Comparison of ENCODE assay signal across 21 cellular contexts in the genomic region with DNA sequence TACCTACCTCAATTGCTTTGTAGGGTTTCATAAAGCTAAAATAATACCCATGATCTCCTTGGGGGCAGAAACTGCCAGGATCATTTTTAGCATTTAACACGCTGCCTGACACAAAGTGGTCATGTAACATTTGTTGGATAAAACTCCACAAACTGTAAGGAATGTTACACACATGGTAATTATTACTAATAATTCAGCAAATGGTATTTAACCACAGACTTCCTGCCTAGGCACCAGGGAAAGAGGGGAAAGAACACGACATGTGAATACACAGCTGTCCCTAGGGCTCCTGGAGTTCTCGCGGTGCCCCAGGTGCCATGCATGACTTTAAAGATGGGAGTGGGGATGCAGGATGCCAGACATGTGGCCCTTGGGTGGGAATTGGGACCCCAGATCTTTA. TPM values are rescaled to one million over a fixed set of nuclear protein-coding genes. Genes with fewer than 3 reads are reported as not detected.
DNase-seq lines count a peak whose midpoint lies in the region; ATAC-seq and TF ChIP-seq lines count a peak whose summit lies in the region.
"Had no signal": no experiment of that assay in that cellular context is flagged by ENCODE, and none has a peak within 500 bp of the region (broad histone marks: within the 10 kb centered on the region; RNA-seq: fewer than 3 reads in every experiment).

No MANE protein-coding gene starts in this region.

- peaks cover 25% of the 10 kb centered on the region for H3K79me1 ChIP-seq in mesenchymal stem cell (replicated peaks; ENCODE audit: low read length, poor library complexity, severe bottlenecking)

- no peaks in the 10 kb centered on the region for H4K20me1 ChIP-seq in mammary epithelial cell (ENCODE audit: insufficient read depth, low read length)

- H3K27me3 Mint-ChIP-seq in stimulated activated naive CD8-positive, alpha-beta T cell treated with anti-CD3 and anti-CD28 coated beads, Interleukin-15, Interleukin-2, amounts not matched to agents 100 ng/mL and 50 ng/mL, for 24 hours: peaks cover 7% of the 10 kb centered on the region
- H3K27me3 Mint-ChIP-seq in stimulated activated naive CD8-positive, alpha-beta T cell treated with anti-CD3 and anti-CD28 coated beads, Interleukin-15, amount 100 ng/mL, for 72 hours: peaks cover 32% of the 10 kb centered on the region
- peaks cover 3 to 4% of the 10 kb centered on the region in 2 donors for H3K27me3 Mint-ChIP-seq in stimulated activated naive B cell treated with anti-CD40 and anti-IgM and Interleukin-4, amounts not matched to agents 10 μg/mL and 1 μg/mL and 100 μg/mL, for 72 hours
- H3K27me3 Mint-ChIP-seq: activated CD4-positive, alpha-beta T cell treated with anti-CD3 and anti-CD28 coated beads for 36 hours had no signal

- H2BK12ac ChIP-seq in mesenchymal stem cell (ENCODE audit: low read length in 2 of 2): peak overlapping the region in 1 of 2 experiments; percentile 8

- no peak overlapping the region for H2BK120ac ChIP-seq in mesenchymal stem cell (ENCODE audit: low read depth, low read length)

- peak overlapping the region; percentile 28 for H2AK5ac ChIP-seq in mesenchymal stem cell (ENCODE audit: low read length, severe bottlenecking)

- CTCF ChIA-PET in mammary epithelial cell (lab: Charles Lee; ENCODE audit: low non-redundant PET): no interaction called here

- TF ChIP-seq POLR2A in transverse colon (IDR thresholded peaks at IDR 0.05): no peak

- no peaks in the 10 kb centered on the region for H3K27me3 ChIP-seq in mammary epithelial cell (ENCODE audit: insufficient read depth, low read length)
- no peaks in the 10 kb centered on the region for H3K27me3 ChIP-seq in mesenchymal stem cell (ENCODE audit: control insufficient read depth in 1 of 2, insufficient read depth in 1 of 2, low read length in 2 of 2)
- H3K27me3 ChIP-seq in transverse colon: no peaks in the 10 kb centered on the region
- H3K27me3 ChIP-seq: uterus had no signal

- H2BK15ac ChIP-seq in mesenchymal stem cell (ENCODE audit: low read depth, poor library complexity, severe bottlenecking): no peak overlapping the region

- H3K4me1 Mint-ChIP-seq in stimulated activated naive CD8-positive, alpha-beta T cell treated with anti-CD3 and anti-CD28 coated beads, Interleukin-15, Interleukin-2, amounts not matched to agents 100 ng/mL and 50 ng/mL, for 24 hours (ENCODE audit: low read depth): no peaks in the 10 kb centered on the region
- no peaks in the 10 kb centered on the region for H3K4me1 Mint-ChIP-seq in stimulated activated naive CD8-positive, alpha-beta T cell treated with anti-CD3 and anti-CD28 coated beads, Interleukin-15, amount 100 ng/mL, for 72 hours
- H3K4me1 Mint-ChIP-seq in stimulated activated naive B cell treated with anti-CD40 and anti-IgM and Interleukin-4, amounts not matched to agents 10 μg/mL and 1 μg/mL and 100 μg/mL, for 72 hours: no peaks in the 10 kb centered on the region
- H3K4me1 Mint-ChIP-seq: activated CD4-positive, alpha-beta T cell treated with anti-CD3 and anti-CD28 coated beads for 36 hours; naive B cell had no signal

- in situ Hi-C loops in mammary epithelial cell (cut with MboI; ENCODE audit: low sequenced_read_pairs in 2 of 2) (no loop called here), transverse colon (cut with MboI; ENCODE audit: low pct_ligation_motif_present in 1 of 4, low pct_unique_long_range_greater_than_20kb in 1 of 4, low sequenced_read_pairs in 3 of 4) (no loop called here)

- H4K8ac ChIP-seq in mesenchymal stem cell (ENCODE audit: low read length): no peak overlapping the region

- dilution Hi-C loops in mammary epithelial cell (cut with HindIII; ENCODE audit: low sequenced_read_pairs): no loop called here

- peak overlapping the region in 1 of 2 experiments; percentile 24 for H3K4ac ChIP-seq in mesenchymal stem cell (ENCODE audit: low read depth in 1 of 2, low read length in 2 of 2)

- no peak for TF ChIP-seq EP300 in transverse colon (IDR thresholded peaks at IDR 0.05; ENCODE audit: low read depth)

- H3K79me2 ChIP-seq in mammary epithelial cell (ENCODE audit: insufficient read depth, low read length): peaks cover 94% of the 10 kb centered on the region

- H3K36me3 Mint-ChIP-seq in stimulated activated naive CD8-positive, alpha-beta T cell treated with anti-CD3 and anti-CD28 coated beads, Interleukin-15, Interleukin-2, amounts not matched to agents 100 ng/mL and 50 ng/mL, for 24 hours (ENCODE audit: low read depth): no peaks in the 10 kb centered on the region
- peaks cover 0 to 1% of the 10 kb centered on the region in 2 donors for H3K36me3 Mint-ChIP-seq in stimulated activated naive B cell treated with anti-CD40 and anti-IgM and Interleukin-4, amounts not matched to agents 10 μg/mL and 1 μg/mL and 100 μg/mL, for 72 hours
- H3K36me3 Mint-ChIP-seq: CD8-positive, alpha-beta T cell; naive B cell had no signal

- no peak overlapping the region for H3K14ac ChIP-seq in mesenchymal stem cell (ENCODE audit: low read length in 2 of 2)

- no peak overlapping the region for H3K23ac ChIP-seq in mesenchymal stem cell (ENCODE audit: low read length in 2 of 2)

- H3K4me1 ChIP-seq in mammary epithelial cell (ENCODE audit: insufficient read depth, low read length) (peaks cover 71% of the 10 kb centered on the region), mesenchymal stem cell (ENCODE audit: control insufficient read depth, insufficient read depth, low read depth, low read length) (peaks cover 31% of the 10 kb centered on the region), transverse colon (peaks cover 36 to 73% (median 62%) of the 10 kb centered on the region in 4 donors)
- H3K4me1 ChIP-seq: prostate gland had no signal

- DNase-seq in stimulated activated naive CD8-positive, alpha-beta T cell treated with anti-CD3 and anti-CD28 coated beads, Interleukin-15, amount 100 ng/mL, for 72 hours: no peak
- DNase-seq in mammary epithelial cell: peak; percentile 26
- no peak for DNase-seq in mesenchymal stem cell
- no peak for DNase-seq in transverse colon
- no peak for DNase-seq in stimulated activated naive B cell treated with anti-CD40 and anti-IgM and Interleukin-4, amounts not matched to agents 10 μg/mL and 1 μg/mL and 100 μg/mL, for 72 hours
- no peak for DNase-seq in SKM-1 (lab: John Stamatoyannopoulos, UW; ENCODE audit: unreplicated experiment)
- DNase-seq: activated CD4-positive, alpha-beta T cell treated with anti-CD3 and anti-CD28 coated beads for 36 hours; activated naive CD4-positive, alpha-beta T cell treated with anti-CD3 and anti-CD28 coated beads, Interleukin-2, amount 50 U/mL, for 16 hours; CD8-positive, alpha-beta T cell; DND-41; effector CD4-positive, alpha-beta T cell; naive B cell; NCI-H1092 treated with DMSO at 0.1 percent for 48 hours; stimulated activated naive CD8-positive, alpha-beta T cell treated with anti-CD3 and anti-CD28 coated beads, Interleukin-15, Interleukin-2, amounts not matched to agents 100 U/mL and 50 U/mL, for 24 hours; uterus had no signal

- H4K91ac ChIP-seq in mesenchymal stem cell (ENCODE audit: low read length): no peak overlapping the region

- WGBS in mammary epithelial cell (ENCODE audit: low coverage, missing lambda C conversion rate): 44% methylated on average over 4 of the region's 4 CpGs
- 79% methylated on average over 3 of the region's 4 CpGs for WGBS in mesenchymal stem cell
- WGBS in transverse colon (ENCODE audit: low coverage in 1 of 2), 2 donors: 77 to 85% methylated on average over 4 of the region's 4 CpGs

- H3K9me3 ChIP-seq in mammary epithelial cell (replicated peaks; ENCODE audit: insufficient read depth, low read length) (no peaks in the 10 kb centered on the region), mesenchymal stem cell (ENCODE audit: control insufficient read depth, low read length) (no peaks in the 10 kb centered on the region), transverse colon (no peaks in the 10 kb centered on the region)
- H3K9me3 ChIP-seq: prostate gland, uterus had no signal

- H3K9ac ChIP-seq in mammary epithelial cell (ENCODE audit: insufficient read depth, low read length): peak overlapping the region; percentile 53
- H3K9ac ChIP-seq in mesenchymal stem cell (ENCODE audit: low read length): no peak overlapping the region
- H3K9ac ChIP-seq: KMS-11 had no signal

- H3K9me3 Mint-ChIP-seq in stimulated activated naive CD8-positive, alpha-beta T cell treated with anti-CD3 and anti-CD28 coated beads, Interleukin-15, Interleukin-2, amounts not matched to agents 100 ng/mL and 50 ng/mL, for 24 hours: no peaks in the 10 kb centered on the region
- H3K9me3 Mint-ChIP-seq in stimulated activated naive CD8-positive, alpha-beta T cell treated with anti-CD3 and anti-CD28 coated beads, Interleukin-15, amount 100 ng/mL, for 72 hours: no peaks in the 10 kb centered on the region
- H3K9me3 Mint-ChIP-seq in stimulated activated naive B cell treated with anti-CD40 and anti-IgM and Interleukin-4, amounts not matched to agents 10 μg/mL and 1 μg/mL and 100 μg/mL, for 72 hours: no peaks in the 10 kb centered on the region
- H3K9me3 Mint-ChIP-seq: brain; CD8-positive, alpha-beta T cell; naive B cell had no signal

- H3K18ac ChIP-seq in mesenchymal stem cell (ENCODE audit: low read depth in 1 of 2, low read length in 2 of 2): peak overlapping the region in 1 of 2 experiments; percentile 38

- H3K4me2 ChIP-seq in mammary epithelial cell (ENCODE audit: insufficient read depth, low read depth, low read length) (peak overlapping the region; percentile 71), mesenchymal stem cell (ENCODE audit: low read length, poor library complexity, severe bottlenecking) (no peak overlapping the region)
- H3K4me2 ChIP-seq: KMS-11 had no signal

- no peak for TF ChIP-seq CTCF in mammary epithelial cell (conservative IDR thresholded peaks at IDR 0.05 in 1 of 2, IDR thresholded peaks at IDR 0.05 in 1 of 2; ENCODE audit: extremely low read depth in 1 of 2, insufficient read depth in 1 of 2, low read depth in 1 of 2, low read length in 2 of 2)
- no peak for TF ChIP-seq CTCF in transverse colon (IDR thresholded peaks at IDR 0.05)

- H3K36me3 ChIP-seq in mammary epithelial cell (ENCODE audit: insufficient read depth, low read length) (no peaks in the 10 kb centered on the region), mesenchymal stem cell (ENCODE audit: control insufficient read depth in 1 of 2, insufficient read depth in 2 of 2, low read depth in 1 of 2, low read length in 2 of 2) (peaks cover 0 to 6% of the 10 kb centered on the region in 2 experiments), transverse colon (no peaks in the 10 kb centered on the region)
- H3K36me3 ChIP-seq: prostate gland, uterus had no signal

- no peak overlapping the region for H2BK5ac ChIP-seq in mesenchymal stem cell (ENCODE audit: low read depth, low read length, poor library complexity, severe bottlenecking)

- no peak for ATAC-seq in stimulated activated naive CD8-positive, alpha-beta T cell treated with anti-CD3 and anti-CD28 coated beads, Interleukin-15, amount 100 ng/mL, for 72 hours
- ATAC-seq in stimulated activated naive B cell treated with anti-CD40 and anti-IgM and Interleukin-4, amounts not matched to agents 10 μg/mL and 1 μg/mL and 100 μg/mL, for 72 hours (replicated peaks): no peak
- no peak for ATAC-seq in HG02981 (IDR thresholded peaks at IDR 0.05; ENCODE audit: unreplicated experiment)
- ATAC-seq: activated CD4-positive, alpha-beta T cell treated with anti-CD3 and anti-CD28 coated beads for 36 hours; CD8-positive, alpha-beta T cell; left lobe of liver; stimulated activated naive CD8-positive, alpha-beta T cell treated with anti-CD3 and anti-CD28 coated beads, Interleukin-15, Interleukin-2, amounts not matched to agents 100 U/mL and 50 U/mL, for 24 hours had no signal

- H3K27ac Mint-ChIP-seq in stimulated activated naive CD8-positive, alpha-beta T cell treated with anti-CD3 and anti-CD28 coated beads, Interleukin-15, Interleukin-2, amounts not matched to agents 100 ng/mL and 50 ng/mL, for 24 hours: peak overlapping the region; percentile 19
- H3K27ac Mint-ChIP-seq in stimulated activated naive CD8-positive, alpha-beta T cell treated with anti-CD3 and anti-CD28 coated beads, Interleukin-15, amount 100 ng/mL, for 72 hours: no peak overlapping the region
- no peak overlapping the region for H3K27ac Mint-ChIP-seq in stimulated activated naive B cell treated with anti-CD40 and anti-IgM and Interleukin-4, amounts not matched to agents 10 μg/mL and 1 μg/mL and 100 μg/mL, for 72 hours
- H3K27ac Mint-ChIP-seq: activated CD4-positive, alpha-beta T cell treated with anti-CD3 and anti-CD28 coated beads for 36 hours; CD8-positive, alpha-beta T cell; naive B cell had no signal

- peak overlapping the region; percentile 95 for H3K27ac ChIP-seq in mammary epithelial cell (ENCODE audit: insufficient read depth, low read depth, low read length)
- H3K27ac ChIP-seq in mesenchymal stem cell (ENCODE audit: low read length, poor library complexity, severe bottlenecking): no peak overlapping the region
- peak overlapping the region; percentile 55 to 74 (median 62) for H3K27ac ChIP-seq in transverse colon
- H3K27ac ChIP-seq: KMS-11, prostate gland had no signal

- no peak overlapping the region for H3K4me3 Mint-ChIP-seq in stimulated activated naive CD8-positive, alpha-beta T cell treated with anti-CD3 and anti-CD28 coated beads, Interleukin-15, Interleukin-2, amounts not matched to agents 100 ng/mL and 50 ng/mL, for 24 hours
- no peak overlapping the region for H3K4me3 Mint-ChIP-seq in stimulated activated naive CD8-positive, alpha-beta T cell treated with anti-CD3 and anti-CD28 coated beads, Interleukin-15, amount 100 ng/mL, for 72 hours
- no peak overlapping the region for H3K4me3 Mint-ChIP-seq in stimulated activated naive B cell treated with anti-CD40 and anti-IgM and Interleukin-4, amounts not matched to agents 10 μg/mL and 1 μg/mL and 100 μg/mL, for 72 hours
- H3K4me3 Mint-ChIP-seq: activated CD4-positive, alpha-beta T cell treated with anti-CD3 and anti-CD28 coated beads for 36 hours; brain; CD8-positive, alpha-beta T cell; naive B cell had no signal

- no peak overlapping the region for H2AFZ ChIP-seq in mammary epithelial cell (ENCODE audit: low read depth, low read length)
- no peak overlapping the region for H2AFZ ChIP-seq in mesenchymal stem cell (ENCODE audit: low read depth, low read length)

- BruUV-seq in mammary epithelial cell (replicated peaks; lab: Mats Ljungman, UMichigan): TSS peak; percentile 92

- H3K4me3 ChIP-seq in mammary epithelial cell (replicated peaks in 1 of 3; ENCODE audit: insufficient read depth in 1 of 3, low read depth in 2 of 3, low read length in 3 of 3): no peak overlapping the region
- no peak overlapping the region for H3K4me3 ChIP-seq in mesenchymal stem cell (ENCODE audit: insufficient read depth in 1 of 2, low read depth in 1 of 2, low read length in 2 of 2)
- no peak overlapping the region for H3K4me3 ChIP-seq in transverse colon
- H3K4me3 ChIP-seq: prostate gland, uterus had no signal

- intact Hi-C loops in mammary epithelial cell (cut with micrococcal nuclease) (loop anchor here (1.0 kb wide), 1 partner anchor 42 kb away; no protein-coding TSS in a partner anchor), transverse colon (cut with DNase I; ENCODE audit: low total_unique reads) (no loop called here)

RNA-seq across cellular contexts. Expression of gene ASAP2, which starts 43.5 kb away (rescaled TPM):
- total RNA-seq in mammary epithelial cell: 100 to 1,000 TPM in 1 of 2 donors, 10 to 100 TPM in 1; 40.8 to 137 TPM
- polyA plus RNA-seq in mammary epithelial cell: 56.4 TPM
- 60.0 TPM for polyA minus RNA-seq in mammary epithelial cell
- 27.5 TPM for polyA plus RNA-seq in mesenchymal stem cell (2013, experiment 1 of 2)
- 23.9 TPM for polyA plus RNA-seq in mesenchymal stem cell (2013, experiment 2 of 2)
- 10 to 100 TPM; 33.2 to 62.1 (median 54.5) TPM for total RNA-seq in transverse colon
- total RNA-seq: CD8-positive, alpha-beta T cell had no signal
